In the genomic region with DNA sequence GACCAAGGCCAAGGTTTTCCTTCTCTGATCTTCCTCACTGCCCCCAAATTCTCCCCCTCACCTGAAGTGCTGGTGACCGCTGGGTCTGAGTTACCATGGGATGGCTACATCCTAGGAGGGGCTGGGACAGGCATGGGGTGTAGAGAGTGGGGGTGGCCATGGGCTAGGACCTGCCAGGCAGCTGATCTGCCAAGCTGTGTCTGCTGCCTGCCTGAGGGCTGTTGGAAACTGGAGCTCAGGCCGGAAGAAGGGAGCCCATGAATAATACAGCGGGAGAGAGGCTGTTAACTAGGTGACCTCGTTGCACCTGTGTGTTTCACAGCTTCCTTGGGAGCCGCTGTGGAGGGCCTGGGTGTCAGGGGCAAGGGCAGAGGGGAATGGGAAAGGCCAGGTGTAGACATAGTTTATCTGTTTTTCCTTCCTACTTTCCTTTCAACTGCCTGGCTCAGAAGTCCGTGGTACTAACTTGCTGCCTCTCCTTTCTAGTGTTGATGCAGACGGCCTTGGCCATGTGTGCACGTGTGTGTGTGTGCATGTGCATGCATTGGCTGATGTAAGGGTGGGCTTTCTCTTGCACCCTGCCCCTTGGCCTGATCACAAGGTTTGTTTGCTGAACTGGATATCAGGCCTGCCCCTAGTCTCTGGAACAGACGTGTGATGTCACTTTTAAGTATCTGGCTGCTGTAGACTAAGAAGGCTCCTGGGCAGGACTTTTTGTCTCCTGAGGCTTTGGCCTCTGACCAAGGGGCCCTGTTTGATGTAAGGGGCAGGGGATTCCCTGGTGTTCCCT, we compare ENCODE assay signal across 14 cellular contexts. TPM values are rescaled to one million over a fixed set of nuclear protein-coding genes. Genes with fewer than 3 reads are reported as not detected.
A peak's percentile ranks its signal among the peaks of the same experiment; 100 is the strongest.
DNase-seq lines count a peak whose midpoint lies in the region; ATAC-seq, FAIRE-seq and TF ChIP-seq lines count a peak whose summit lies in the region.
"Had no signal": no experiment of that assay in that cellular context is flagged by ENCODE, and none has a peak within 500 bp of the region (broad histone marks: within the 10 kb centered on the region; RNA-seq: fewer than 3 reads in every experiment).

No MANE protein-coding gene starts in this region.

- H3K9ac ChIP-seq in H1 (replicated peaks in 1 of 4; ENCODE audit: extremely low read depth in 1 of 4, low read depth in 3 of 4, low read length in 3 of 4) = no peak overlapping the region

- no peaks in the 10 kb centered on the region; a peak in 1 of 7 replicates for H3K27me3 ChIP-seq in H1 (replicated peaks in 1 of 4; ENCODE audit: control insufficient read depth in 3 of 4, extremely low read depth in 1 of 4, insufficient read depth in 3 of 4, low read length in 3 of 4)
- no peaks in the 10 kb centered on the region for H3K27me3 ChIP-seq in effector memory CD4-positive, alpha-beta T cell (replicated peaks; ENCODE audit: control insufficient read depth, insufficient read depth, low read length, poor library complexity, severe bottlenecking)
- H3K27me3 ChIP-seq: BE2C had no signal

- no peaks in the 10 kb centered on the region for H3K79me1 ChIP-seq in H1 (ENCODE audit: low read depth, low read length)

- H2BK20ac ChIP-seq in H1 (ENCODE audit: low read length) = no peak overlapping the region

- H3K4me3 ChIP-seq in H1 (ENCODE audit: extremely low read depth in 1 of 4, insufficient read depth in 2 of 4, low read depth in 3 of 4, low read length in 4 of 4) = no peak overlapping the region
- H3K4me3 ChIP-seq in effector memory CD4-positive, alpha-beta T cell (ENCODE audit: insufficient read depth, low read depth, low read length, poor library complexity, severe bottlenecking) = no peak overlapping the region
- H3K4me3 ChIP-seq: A549, GM12878 had no signal

- no peak overlapping the region for H3K14ac ChIP-seq in H1 (ENCODE audit: insufficient read length)

- peaks cover 13% of the 10 kb centered on the region for H3K27me3 Mint-ChIP-seq in activated CD8-positive, alpha-beta memory T cell treated with anti-CD3 and anti-CD28 coated beads, Interleukin-2, amount 10 ng/mL, durations not matched to agents 7 days and 5 days
- H3K27me3 Mint-ChIP-seq in osteocyte (ENCODE audit: unreplicated experiment) = peaks cover 65% of the 10 kb centered on the region
- H3K27me3 Mint-ChIP-seq in activated T-cell treated with anti-CD3 and anti-CD28 coated beads, Interleukin-2, amount 50 U/mL, for 4 hours (ENCODE audit: low read depth) = peaks cover 2% of the 10 kb centered on the region

- H3K4me2 ChIP-seq in H1 (ENCODE audit: insufficient read depth in 1 of 2, low read depth in 2 of 2, low read length in 2 of 2) = no peak overlapping the region
- H3K4me2 ChIP-seq: A549 had no signal

- H3K4me1 Mint-ChIP-seq in activated CD8-positive, alpha-beta memory T cell treated with anti-CD3 and anti-CD28 coated beads, Interleukin-2, amount 10 ng/mL, durations not matched to agents 7 days and 5 days = no peaks in the 10 kb centered on the region
- no peaks in the 10 kb centered on the region for H3K4me1 Mint-ChIP-seq in osteocyte (ENCODE audit: unreplicated experiment)
- H3K4me1 Mint-ChIP-seq in activated T-cell treated with anti-CD3 and anti-CD28 coated beads, Interleukin-2, amount 50 U/mL, for 4 hours (ENCODE audit: low read depth) = no peaks in the 10 kb centered on the region
- H3K4me1 Mint-ChIP-seq: CD4-positive, alpha-beta memory T cell had no signal

- H3K23me2 ChIP-seq in H1 (ENCODE audit: low read depth, low read length) = no peaks in the 10 kb centered on the region

- peaks cover 0 to 10% of the 10 kb centered on the region in 2 experiments; a peak in 1 of 4 replicates for H3K9me3 ChIP-seq in H1 (ENCODE audit: insufficient read depth in 2 of 2, low read depth in 1 of 2, low read length in 1 of 2)
- H3K9me3 ChIP-seq in effector memory CD4-positive, alpha-beta T cell (ENCODE audit: control insufficient read depth, low read length) = no peaks in the 10 kb centered on the region
- H3K9me3 ChIP-seq: BE2C had no signal

- no peak for TF ChIP-seq RAD21 in H1 (IDR thresholded peaks at IDR 0.05 in 1 of 2, conservative IDR thresholded peaks at IDR 0.05 in 1 of 2; ENCODE audit: low read depth in 2 of 2, low read length in 2 of 2)

- POLR2A ChIA-PET in H1 (lab: Charles Lee; ENCODE audit: partially characterized antibody) = interaction anchor here (0.9 to 1.8 kb wide), 2 partner anchors 11 to 12 kb away, joined by 3 to 4 read pairs; partner anchors contain the start of gene CDH23

- peaks cover 1% of the 10 kb centered on the region for H3K36me3 Mint-ChIP-seq in activated CD8-positive, alpha-beta memory T cell treated with anti-CD3 and anti-CD28 coated beads, Interleukin-2, amount 10 ng/mL, durations not matched to agents 7 days and 5 days
- no peaks in the 10 kb centered on the region for H3K36me3 Mint-ChIP-seq in osteocyte (ENCODE audit: unreplicated experiment)
- no peaks in the 10 kb centered on the region for H3K36me3 Mint-ChIP-seq in activated T-cell treated with anti-CD3 and anti-CD28 coated beads, Interleukin-2, amount 50 U/mL, for 4 hours (ENCODE audit: insufficient read depth)

- H3K9me3 Mint-ChIP-seq in activated CD8-positive, alpha-beta memory T cell treated with anti-CD3 and anti-CD28 coated beads, Interleukin-2, amount 10 ng/mL, durations not matched to agents 7 days and 5 days (ENCODE audit: low read depth) = no peaks in the 10 kb centered on the region
- peaks cover 13% of the 10 kb centered on the region for H3K9me3 Mint-ChIP-seq in osteocyte (ENCODE audit: unreplicated experiment)
- H3K9me3 Mint-ChIP-seq in activated T-cell treated with anti-CD3 and anti-CD28 coated beads, Interleukin-2, amount 50 U/mL, for 4 hours = peaks cover 14% of the 10 kb centered on the region

- H3K27ac Mint-ChIP-seq in activated CD8-positive, alpha-beta memory T cell treated with anti-CD3 and anti-CD28 coated beads, Interleukin-2, amount 10 ng/mL, durations not matched to agents 7 days and 5 days = no peak overlapping the region
- H3K27ac Mint-ChIP-seq in osteocyte (ENCODE audit: unreplicated experiment) = no peak overlapping the region
- H3K27ac Mint-ChIP-seq: CD4-positive, alpha-beta memory T cell had no signal

- no peaks in the 10 kb centered on the region for H3K79me2 ChIP-seq in H1 (ENCODE audit: control insufficient read depth in 1 of 2, insufficient read depth in 2 of 2, low read length in 2 of 2)

- H2BK5ac ChIP-seq in H1 (ENCODE audit: low read depth, low read length) = peak overlapping the region; percentile 60; the same call in 1 of the 2 replicates

- 0 out of 2 replicates have a peak overlapping the region, but pooled peaks have one; percentile 19 for H2AK5ac ChIP-seq in H1 (ENCODE audit: low read depth, low read length)

- no peak overlapping the region for H3K56ac ChIP-seq in H1 (replicated peaks; ENCODE audit: insufficient read length, low read depth, low read length)

- peaks cover 3 to 4% (median 4%) of the 10 kb centered on the region in 4 experiments; a peak in 4 of 7 replicates for H3K4me1 ChIP-seq in H1 (replicated peaks in 1 of 4; ENCODE audit: control insufficient read depth in 3 of 4, insufficient read depth in 4 of 4, low read length in 3 of 4)
- H3K4me1 ChIP-seq in effector memory CD4-positive, alpha-beta T cell (ENCODE audit: control insufficient read depth, insufficient read depth, low read length, poor library complexity, severe bottlenecking) = no peaks in the 10 kb centered on the region
- H3K4me1 ChIP-seq: A549, BE2C had no signal

- CTCF ChIA-PET in activated CD8-positive, alpha-beta memory T cell treated with anti-CD3 and anti-CD28 coated beads, Interleukin-2, amount 10 ng/mL, durations not matched to agents 7 days and 5 days (lab: Charles Lee) = no interaction called here
- CTCF ChIA-PET in H1 (lab: Charles Lee; ENCODE audit: partially characterized antibody) = interaction anchor here (0.9 to 3.8 kb wide), 10 partner anchors 11 to 78 kb away, joined by 3 to 15 read pairs (median 4); no protein-coding TSS in a partner anchor

- peak overlapping the region; percentile 53; the same call in 1 of the 2 replicates for H2BK12ac ChIP-seq in H1 (ENCODE audit: low read depth, low read length)

- 88% methylated on average over 9 of the region's 9 CpGs; no CpG with 5 or more reads in 1 of the 2 experiments for WGBS in H1 (ENCODE audit: extremely low coverage in 1 of 2, insufficient coverage in 1 of 2, insufficient read length in 1 of 2, insufficient replicate concordance in 2 of 2, low coverage in 1 of 2, low lambda C conversion rate in 2 of 2, missing lambda C conversion rate in 1 of 2), 2 experiments

- no peak overlapping the region for H3K23ac ChIP-seq in H1 (ENCODE audit: insufficient read length)

- no peak for TF ChIP-seq EP300 in H1 (IDR thresholded peaks at IDR 0.05; ENCODE audit: borderline replicate concordance in 1 of 2, low read depth in 2 of 2, low read length in 2 of 2)

- ATAC-seq in activated CD8-positive, alpha-beta memory T cell treated with anti-CD3 and anti-CD28 coated beads, Interleukin-2, amount 10 ng/mL, durations not matched to agents 7 days and 5 days = no peak
- ATAC-seq in activated T-cell treated with anti-CD3 and anti-CD28 coated beads, Interleukin-2, amount 50 U/mL, for 4 hours = no peak
- ATAC-seq: A549, GM12878 had no signal

- H4K91ac ChIP-seq in H1 (replicated peaks; ENCODE audit: insufficient read length, low read length) = peak overlapping the region; percentile 42

- TF ChIP-seq CTCF in H1 (IDR thresholded peaks at IDR 0.05; ENCODE audit: control extremely low read depth in 1 of 3, insufficient read depth in 1 of 3, low read depth in 1 of 3, low read length in 3 of 3) (no peak), osteocyte (IDR thresholded peaks at IDR 0.05) (no peak)

- H4K8ac ChIP-seq in H1 (ENCODE audit: extremely low read depth, insufficient read depth, low read length) = peak overlapping the region; percentile 59; the same call in 1 of the 2 replicates

- no peak for TF ChIP-seq POLR2A in H1 (IDR thresholded peaks at IDR 0.05; ENCODE audit: control extremely low read depth in 1 of 2, low read depth in 2 of 2, low read length in 2 of 2)

- H4K5ac ChIP-seq in H1 (ENCODE audit: insufficient read length, low read depth, low read length) = no peak overlapping the region

- H3K4ac ChIP-seq in H1 (replicated peaks; ENCODE audit: insufficient read length, low read depth, low read length) = no peak overlapping the region

- no peaks in the 10 kb centered on the region for H3K36me3 ChIP-seq in H1 (ENCODE audit: control insufficient read depth in 2 of 4, insufficient read depth in 4 of 4, low read length in 3 of 4)
- H3K36me3 ChIP-seq in effector memory CD4-positive, alpha-beta T cell (ENCODE audit: control insufficient read depth, insufficient read depth, low read length) = no peaks in the 10 kb centered on the region
- H3K36me3 ChIP-seq: BE2C had no signal

- no peak overlapping the region for H3K27ac ChIP-seq in H1 (ENCODE audit: low read depth, low read length)
- no peak overlapping the region for H3K27ac ChIP-seq in effector memory CD4-positive, alpha-beta T cell (ENCODE audit: insufficient read depth, low read length, poor library complexity, severe bottlenecking)
- H3K27ac ChIP-seq: A549, C4-2B had no signal

- DNase-seq in activated CD8-positive, alpha-beta memory T cell treated with anti-CD3 and anti-CD28 coated beads, Interleukin-2, amount 10 ng/mL, durations not matched to agents 7 days and 5 days = peak; percentile 26
- DNase-seq in H1 (ENCODE audit: low read depth in 1 of 2, low spot score in 2 of 2) = peak in 1 of 2 experiments; percentile 39
- DNase-seq in osteocyte (ENCODE audit: extremely low spot score, unreplicated experiment) = peak; percentile 60
- DNase-seq in activated T-cell treated with anti-CD3 and anti-CD28 coated beads, Interleukin-2, amount 50 U/mL, for 4 hours = no peak
- DNase-seq in amniotic stem cell (lab: John Stamatoyannopoulos, UW) = no peak
- no peak for DNase-seq in effector memory CD4-positive, alpha-beta T cell
- DNase-seq: BE2C; CD4-positive, alpha-beta memory T cell; DMS79; H7; IMR-90 had no signal

- H2BK15ac ChIP-seq in H1 (ENCODE audit: low read length) = 0 out of 2 replicates have a peak overlapping the region, but pooled peaks have one; percentile 67

- no peaks in the 10 kb centered on the region for H4K20me1 ChIP-seq in H1 (replicated peaks in 1 of 2; ENCODE audit: control insufficient read depth in 1 of 2, insufficient read depth in 2 of 2, low read length in 2 of 2)

- H3K4me3 Mint-ChIP-seq in activated CD8-positive, alpha-beta memory T cell treated with anti-CD3 and anti-CD28 coated beads, Interleukin-2, amount 10 ng/mL, durations not matched to agents 7 days and 5 days = no peak overlapping the region
- no peak overlapping the region for H3K4me3 Mint-ChIP-seq in osteocyte (ENCODE audit: unreplicated experiment)
- H3K4me3 Mint-ChIP-seq in activated T-cell treated with anti-CD3 and anti-CD28 coated beads, Interleukin-2, amount 50 U/mL, for 4 hours = no peak overlapping the region
- H3K4me3 Mint-ChIP-seq: CD4-positive, alpha-beta memory T cell had no signal

- no peak overlapping the region for H2BK120ac ChIP-seq in H1 (replicated peaks; ENCODE audit: low read depth, low read length)

- H3K18ac ChIP-seq in H1 (ENCODE audit: extremely low read depth, low read length) = 0 out of 2 replicates have a peak overlapping the region, but pooled peaks have one; percentile 14

- no peak for FAIRE-seq in H1 (lab: Jason Lieb, UNC)
- FAIRE-seq: A549, GM12878 had no signal

- no peak overlapping the region for H2AFZ ChIP-seq in H1 (ENCODE audit: low read length)

RNA-seq across cellular contexts. Expression of gene CDH23, which starts 11.9 kb away (rescaled TPM):
- under 1 TPM; 0.16 to 0.61 TPM for total RNA-seq in activated CD8-positive, alpha-beta memory T cell treated with anti-CD3 and anti-CD28 coated beads, Interleukin-2, amount 10 ng/mL, durations not matched to agents 7 days and 5 days
- 1.9 and 2.0 TPM in 2 replicates for total RNA-seq in H1 (2021; fragmentation: NEBNext Ultra II Directional; extraction: Animal tissue kit (Norgen Biotek cat#: 25700))
- 4.9 and 6.3 TPM in 2 replicates for polyA plus RNA-seq in H1 (2011; rRNA removed)
- 3.3 TPM for polyA plus RNA-seq in H1 (2011; cell fraction: cytosol; rRNA removed)
- polyA plus RNA-seq in H1 (2011; cell fraction: nucleus; rRNA removed) = 7.7 TPM
- polyA plus RNA-seq in H1 (2012, experiment 1 of 2) = 1.9 to 4.6 TPM (median 3.2 TPM) in 4 replicates
- polyA plus RNA-seq in H1 (2012, experiment 2 of 2) = 1.8 TPM
- polyA plus RNA-seq in H1 (2013, experiment 1 of 2) = 1.3 TPM
- 1.4 TPM for polyA plus RNA-seq in H1 (2013, experiment 2 of 2)
- polyA minus RNA-seq in H1 (2011; rRNA and poly(A)+ RNA removed) = 7.2 and 10.5 TPM in 2 replicates
- 2.6 TPM for polyA minus RNA-seq in H1 (2011; cell fraction: cytosol; rRNA and poly(A)+ RNA removed)
- polyA minus RNA-seq in H1 (2011; cell fraction: nucleus; rRNA and poly(A)+ RNA removed) = 6.9 TPM
- not detected in 2 replicates for total RNA-seq in osteocyte
- 1 to 10 TPM in 2 of 3 donors, under 1 TPM in 1; 0.71 to 1.2 (median 1.1) TPM for total RNA-seq in activated T-cell treated with anti-CD3 and anti-CD28 coated beads, Interleukin-2, amount 50 U/mL, for 4 hours

Comparison
In these comparisons a context has a peak if more than half of its experiments do, and no peak if none do; other contexts are left out.
1. DNase-seq: peak in activated CD8-positive, alpha-beta memory T cell treated with anti-CD3 and anti-CD28 coated beads, Interleukin-2, amount 10 ng/mL, durations not matched to agents 7 days and 5 days (single experiment) and osteocyte (single experiment); none in activated T-cell treated with anti-CD3 and anti-CD28 coated beads, Interleukin-2, amount 50 U/mL, for 4 hours (single experiment), amniotic stem cell (single experiment) and effector memory CD4-positive, alpha-beta T cell (0 of 3).